In the genomic region with DNA sequence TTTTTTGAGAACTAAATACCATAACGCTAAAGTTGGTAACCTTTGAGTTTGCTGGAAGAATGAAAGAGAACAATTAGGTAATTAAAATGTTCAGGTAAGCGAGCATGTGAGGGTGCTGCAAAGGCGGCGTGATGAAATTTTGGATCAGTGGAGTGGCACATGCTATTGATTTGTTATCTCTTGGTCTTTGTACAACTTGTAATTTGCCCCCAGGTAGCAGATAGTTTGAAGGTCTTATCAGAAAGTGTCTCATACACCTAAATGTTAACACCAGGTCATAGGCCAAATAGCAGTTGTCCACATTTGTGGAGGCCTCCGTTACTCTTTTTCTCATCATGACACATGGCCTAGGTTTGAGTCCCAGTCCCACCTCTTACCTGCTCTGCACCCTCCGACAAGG, we compare ENCODE assay signal across 1 cellular context.
TF ChIP-seq lines count a peak whose summit lies in the region.

No MANE protein-coding gene starts in this region.

TF ChIP-seq in GM23338, 12 proteins besides CTCF, POLR2A, EP300 and RAD21 (continued from another document):
- TF ChIP-seq, protein P1, sequence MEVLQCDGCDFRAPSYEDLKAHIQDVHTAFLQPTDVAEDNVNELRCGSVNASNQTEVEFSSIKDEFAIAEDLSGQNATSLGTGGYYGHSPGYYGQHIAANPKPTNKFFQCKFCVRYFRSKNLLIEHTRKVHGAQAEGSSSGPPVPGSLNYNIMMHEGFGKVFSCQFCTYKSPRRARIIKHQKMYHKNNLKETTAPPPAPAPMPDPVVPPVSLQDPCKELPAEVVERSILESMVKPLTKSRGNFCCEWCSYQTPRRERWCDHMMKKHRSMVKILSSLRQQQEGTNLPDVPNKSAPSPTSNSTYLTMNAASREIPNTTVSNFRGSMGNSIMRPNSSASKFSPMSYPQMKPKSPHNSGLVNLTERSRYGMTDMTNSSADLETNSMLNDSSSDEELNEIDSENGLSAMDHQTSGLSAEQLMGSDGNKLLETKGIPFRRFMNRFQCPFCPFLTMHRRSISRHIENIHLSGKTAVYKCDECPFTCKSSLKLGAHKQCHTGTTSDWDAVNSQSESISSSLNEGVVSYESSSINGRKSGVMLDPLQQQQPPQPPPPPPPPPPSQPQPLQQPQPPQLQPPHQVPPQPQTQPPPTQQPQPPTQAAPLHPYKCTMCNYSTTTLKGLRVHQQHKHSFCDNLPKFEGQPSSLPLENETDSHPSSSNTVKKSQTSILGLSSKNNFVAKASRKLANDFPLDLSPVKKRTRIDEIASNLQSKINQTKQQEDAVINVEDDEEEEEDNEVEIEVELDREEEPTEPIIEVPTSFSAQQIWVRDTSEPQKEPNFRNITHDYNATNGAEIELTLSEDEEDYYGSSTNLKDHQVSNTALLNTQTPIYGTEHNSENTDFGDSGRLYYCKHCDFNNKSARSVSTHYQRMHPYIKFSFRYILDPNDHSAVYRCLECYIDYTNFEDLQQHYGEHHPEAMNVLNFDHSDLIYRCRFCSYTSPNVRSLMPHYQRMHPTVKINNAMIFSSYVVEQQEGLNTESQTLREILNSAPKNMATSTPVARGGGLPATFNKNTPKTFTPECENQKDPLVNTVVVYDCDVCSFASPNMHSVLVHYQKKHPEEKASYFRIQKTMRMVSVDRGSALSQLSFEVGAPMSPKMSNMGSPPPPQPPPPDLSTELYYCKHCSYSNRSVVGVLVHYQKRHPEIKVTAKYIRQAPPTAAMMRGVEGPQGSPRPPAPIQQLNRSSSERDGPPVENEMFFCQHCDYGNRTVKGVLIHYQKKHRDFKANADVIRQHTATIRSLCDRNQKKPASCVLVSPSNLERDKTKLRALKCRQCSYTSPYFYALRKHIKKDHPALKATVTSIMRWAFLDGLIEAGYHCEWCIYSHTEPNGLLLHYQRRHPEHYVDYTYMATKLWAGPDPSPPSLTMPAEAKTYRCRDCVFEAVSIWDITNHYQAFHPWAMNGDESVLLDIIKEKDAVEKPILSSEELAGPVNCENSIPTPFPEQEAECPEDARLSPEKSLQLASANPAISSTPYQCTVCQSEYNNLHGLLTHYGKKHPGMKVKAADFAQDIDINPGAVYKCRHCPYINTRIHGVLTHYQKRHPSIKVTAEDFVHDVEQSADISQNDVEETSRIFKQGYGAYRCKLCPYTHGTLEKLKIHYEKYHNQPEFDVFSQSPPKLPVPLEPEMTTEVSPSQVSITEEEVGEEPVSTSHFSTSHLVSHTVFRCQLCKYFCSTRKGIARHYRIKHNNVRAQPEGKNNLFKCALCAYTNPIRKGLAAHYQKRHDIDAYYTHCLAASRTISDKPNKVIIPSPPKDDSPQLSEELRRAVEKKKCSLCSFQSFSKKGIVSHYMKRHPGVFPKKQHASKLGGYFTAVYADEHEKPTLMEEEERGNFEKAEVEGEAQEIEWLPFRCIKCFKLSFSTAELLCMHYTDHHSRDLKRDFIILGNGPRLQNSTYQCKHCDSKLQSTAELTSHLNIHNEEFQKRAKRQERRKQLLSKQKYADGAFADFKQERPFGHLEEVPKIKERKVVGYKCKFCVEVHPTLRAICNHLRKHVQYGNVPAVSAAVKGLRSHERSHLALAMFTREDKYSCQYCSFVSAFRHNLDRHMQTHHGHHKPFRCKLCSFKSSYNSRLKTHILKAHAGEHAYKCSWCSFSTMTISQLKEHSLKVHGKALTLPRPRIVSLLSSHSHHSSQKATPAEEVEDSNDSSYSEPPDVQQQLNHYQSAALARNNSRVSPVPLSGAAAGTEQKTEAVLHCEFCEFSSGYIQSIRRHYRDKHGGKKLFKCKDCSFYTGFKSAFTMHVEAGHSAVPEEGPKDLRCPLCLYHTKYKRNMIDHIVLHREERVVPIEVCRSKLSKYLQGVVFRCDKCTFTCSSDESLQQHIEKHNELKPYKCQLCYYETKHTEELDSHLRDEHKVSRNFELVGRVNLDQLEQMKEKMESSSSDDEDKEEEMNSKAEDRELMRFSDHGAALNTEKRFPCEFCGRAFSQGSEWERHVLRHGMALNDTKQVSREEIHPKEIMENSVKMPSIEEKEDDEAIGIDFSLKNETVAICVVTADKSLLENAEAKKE (CRISPR knock-in tag; IDR thresholded peaks at IDR 0.05): no peak
- TF ChIP-seq ZNF331 (CRISPR knock-in tag; IDR thresholded peaks at IDR 0.05; ENCODE audit: low read depth) (no peak), ZNF114 (CRISPR knock-in tag; IDR thresholded peaks at IDR 0.05) (no peak), POLR2AphosphoS5 (IDR thresholded peaks at IDR 0.05; ENCODE audit: low read depth) (no peak), STAT1 (IDR thresholded peaks at IDR 0.05; ENCODE audit: unreplicated experiment) (no peak), EZH2phosphoT487 (IDR thresholded peaks at IDR 0.05; ENCODE audit: unreplicated experiment) (no peak), REST (IDR thresholded peaks at IDR 0.05; ENCODE audit: unreplicated experiment) (no peak), NANOG (IDR thresholded peaks at IDR 0.05; ENCODE audit: borderline replicate concordance) (no peak), ETS1 (IDR thresholded peaks at IDR 0.05) (no peak), EZH2 (IDR thresholded peaks at IDR 0.05; ENCODE audit: low read depth, unreplicated experiment) (no peak), CREB1 (CRISPR knock-in tag; IDR thresholded peaks at IDR 0.05; ENCODE audit: low read depth) (no peak)
